34 cellular contexts compared by ENCODE assay signal in the genomic region with DNA sequence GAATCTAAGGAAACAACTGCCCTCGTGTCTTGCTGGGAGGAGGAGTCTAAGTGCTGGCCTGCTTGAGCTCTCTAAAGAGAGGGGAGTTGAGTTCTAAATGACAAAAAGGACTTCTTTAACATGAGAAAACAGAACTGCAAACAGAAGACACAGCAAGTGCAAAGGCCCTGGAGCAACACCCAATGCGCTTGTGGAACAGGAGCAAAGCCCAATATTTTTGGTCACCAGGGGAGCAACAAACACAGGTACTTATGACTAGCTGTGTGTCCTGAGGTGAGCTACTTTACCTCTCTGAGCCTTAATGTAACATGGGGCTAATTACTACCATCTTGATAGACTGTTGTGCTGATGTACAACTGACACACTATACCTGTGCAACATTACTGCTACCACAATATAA.
"Had no signal": no experiment of that assay in that cellular context is flagged by ENCODE, and none has a peak within 500 bp of the region (broad histone marks: within the 10 kb centered on the region; RNA-seq: fewer than 3 reads in every experiment).

No MANE protein-coding gene starts in this region.

- H3K9me2 ChIP-seq: SK-N-SH had no signal

- H3K27me3 Mint-ChIP-seq: activated B cell treated with CpG ODN at 0.5 μM for 24 hours had no signal

- H3K4me3 ChIP-seq: adrenal gland, Peyer's patch, SJSA1 had no signal

- H3K27me3 ChIP-seq: adrenal gland, Peyer's patch, SJSA1 had no signal

- H3K4me3 Mint-ChIP-seq: activated B cell treated with CpG ODN at 0.5 μM for 24 hours; activated CD4-positive, alpha-beta memory T cell treated with anti-CD3 and anti-CD28 coated beads for 36 hours; activated naive CD4-positive, alpha-beta T cell treated with anti-CD3 and anti-CD28 coated beads for 36 hours; activated T-cell treated with anti-CD3 and anti-CD28 coated beads, Interleukin-2, amount 50 U/mL, for 4 hours; activated T-helper 1 cell treated with anti-CD3 and anti-CD28 coated beads, Interleukin-12 subunit alpha, Interleukin-12 subunit beta, Interleukin-2, Interleukin-4 antibody, amounts not matched to agents 30 ng/mL and 10 ng/mL and 1 ng/mL, durations not matched to agents 14 hours and 24 hours and 36 hours; brain; T-helper 1 cell treated with Interleukin-12 subunit alpha and Interleukin-12 subunit beta and Interleukin-4 antibody, amounts not matched to agents 30 μg/mL and 1 μg/mL, for 36 hours; T-helper 2 cell treated with Interferon-gamma antibody and Interleukin-4, amounts not matched to agents 5 μg/mL and 100 μg/mL, for 36 hours had no signal

- H3K27ac Mint-ChIP-seq: activated B cell treated with CpG ODN at 0.5 μM for 24 hours; activated CD4-positive, alpha-beta memory T cell treated with anti-CD3 and anti-CD28 coated beads for 36 hours; activated naive CD4-positive, alpha-beta T cell treated with anti-CD3 and anti-CD28 coated beads for 36 hours; activated naive CD4-positive, alpha-beta T cell treated with anti-CD3 and anti-CD28 coated beads, Interleukin-2, amount 50 U/mL, for 72 hours; activated T-helper 1 cell treated with anti-CD3 and anti-CD28 coated beads, Interleukin-12 subunit alpha, Interleukin-12 subunit beta, Interleukin-2, Interleukin-4 antibody, amounts not matched to agents 30 ng/mL and 10 ng/mL and 1 ng/mL, durations not matched to agents 14 hours and 24 hours and 36 hours; brain; T-helper 1 cell treated with Interleukin-12 subunit alpha and Interleukin-12 subunit beta and Interleukin-4 antibody, amounts not matched to agents 30 μg/mL and 1 μg/mL, for 36 hours; T-helper 2 cell treated with Interferon-gamma antibody and Interleukin-4, amounts not matched to agents 5 μg/mL and 100 μg/mL, for 36 hours had no signal

- H3K27ac ChIP-seq: Peyer's patch, SJSA1 had no signal

- H3K9ac ChIP-seq: SK-N-SH had no signal

- FAIRE-seq: TTC549 had no signal

- H3K9me3 Mint-ChIP-seq: activated CD4-positive, alpha-beta memory T cell treated with anti-CD3 and anti-CD28 coated beads for 36 hours; activated naive CD4-positive, alpha-beta T cell treated with anti-CD3 and anti-CD28 coated beads for 36 hours; activated naive CD4-positive, alpha-beta T cell treated with anti-CD3 and anti-CD28 coated beads, Interleukin-2, amount 50 U/mL, for 72 hours; activated T-cell treated with anti-CD3 and anti-CD28 coated beads, Interleukin-2, amount 50 U/mL, for 4 hours; activated T-helper 1 cell treated with anti-CD3 and anti-CD28 coated beads, Interleukin-12 subunit alpha, Interleukin-12 subunit beta, Interleukin-2, Interleukin-4 antibody, amounts not matched to agents 30 ng/mL and 10 ng/mL and 1 ng/mL, durations not matched to agents 14 hours and 24 hours and 36 hours; T-helper 1 cell treated with Interleukin-12 subunit alpha and Interleukin-12 subunit beta and Interleukin-4 antibody, amounts not matched to agents 30 μg/mL and 1 μg/mL, for 36 hours; T-helper 2 cell treated with Interferon-gamma antibody and Interleukin-4, amounts not matched to agents 5 μg/mL and 100 μg/mL, for 36 hours had no signal

- H3K4me2 ChIP-seq: SK-N-SH had no signal

- DNase-seq: activated B cell treated with CpG ODN at 0.5 μM for 24 hours; activated CD4-positive, alpha-beta memory T cell treated with anti-CD3 and anti-CD28 coated beads for 36 hours; activated CD4-positive, alpha-beta T cell treated with anti-CD3 and anti-CD28 coated beads for 4 hours; activated CD4-positive, alpha-beta T cell treated with anti-CD3 and anti-CD28 coated beads, Interleukin-2, amount 50 U/mL, for 1 hour; activated CD4-positive, CD25-positive, alpha-beta regulatory T cell treated with anti-CD3 and anti-CD28 coated beads, Interleukin-2, amount 50 U/mL, for 72 hours; activated CD8-positive, alpha-beta memory T cell treated with anti-CD3 and anti-CD28 coated beads, Interleukin-2, amount 50 U/mL, for 4 hours; activated gamma-delta T cell treated with Interleukin-2 at 50 U/mL for 16 hours; activated naive CD4-positive, alpha-beta T cell treated with anti-CD3 and anti-CD28 coated beads for 36 hours; activated T-cell treated with anti-CD3 and anti-CD28 coated beads for 4 hours; activated T-cell treated with anti-CD3 and anti-CD28 coated beads, Interleukin-2, amount 50 U/mL, for 4 hours; adrenal gland; caudate nucleus; NCI-H1092 treated with DMSO at 0.1 percent for 48 hours; NCI-H146; NCI-H187; NCI-H2029 treated with DMSO at 0.1 percent for 48 hours; NCI-H2107; NCI-H2171; NCI-H510A; NCI-H526; NCI-H748 treated with DMSO at 0.1 percent for 48 hours; NK-92 treated with Interleukin-12 subunit alpha and Interleukin-12 subunit beta, amount 100 ng/mL, for 24 hours; PC-3; Peyer's patch; RPMI8226; SHP77 treated with DMSO at 0.1 percent for 48 hours; SK-N-SH had no signal

- H3K36me3 ChIP-seq: adrenal gland, Peyer's patch, SJSA1 had no signal

- H3K4me1 Mint-ChIP-seq: activated B cell treated with CpG ODN at 0.5 μM for 24 hours had no signal

- H3K9me3 ChIP-seq: adrenal gland, Peyer's patch, SJSA1, SK-N-SH had no signal

- ATAC-seq: activated naive CD4-positive, alpha-beta T cell treated with anti-CD3 and anti-CD28 coated beads, Interleukin-2, amount 50 U/mL, for 72 hours; activated T-cell treated with anti-CD3 and anti-CD28 coated beads, Interleukin-2, amount 50 U/mL, for 4 hours; PC-3 had no signal

- H3K36me3 Mint-ChIP-seq: activated CD4-positive, alpha-beta memory T cell treated with anti-CD3 and anti-CD28 coated beads for 36 hours; activated naive CD4-positive, alpha-beta T cell treated with anti-CD3 and anti-CD28 coated beads, Interleukin-2, amount 50 U/mL, for 72 hours; brain had no signal
